ENCODE assay signal across 1 cellular context in the genomic region with DNA sequence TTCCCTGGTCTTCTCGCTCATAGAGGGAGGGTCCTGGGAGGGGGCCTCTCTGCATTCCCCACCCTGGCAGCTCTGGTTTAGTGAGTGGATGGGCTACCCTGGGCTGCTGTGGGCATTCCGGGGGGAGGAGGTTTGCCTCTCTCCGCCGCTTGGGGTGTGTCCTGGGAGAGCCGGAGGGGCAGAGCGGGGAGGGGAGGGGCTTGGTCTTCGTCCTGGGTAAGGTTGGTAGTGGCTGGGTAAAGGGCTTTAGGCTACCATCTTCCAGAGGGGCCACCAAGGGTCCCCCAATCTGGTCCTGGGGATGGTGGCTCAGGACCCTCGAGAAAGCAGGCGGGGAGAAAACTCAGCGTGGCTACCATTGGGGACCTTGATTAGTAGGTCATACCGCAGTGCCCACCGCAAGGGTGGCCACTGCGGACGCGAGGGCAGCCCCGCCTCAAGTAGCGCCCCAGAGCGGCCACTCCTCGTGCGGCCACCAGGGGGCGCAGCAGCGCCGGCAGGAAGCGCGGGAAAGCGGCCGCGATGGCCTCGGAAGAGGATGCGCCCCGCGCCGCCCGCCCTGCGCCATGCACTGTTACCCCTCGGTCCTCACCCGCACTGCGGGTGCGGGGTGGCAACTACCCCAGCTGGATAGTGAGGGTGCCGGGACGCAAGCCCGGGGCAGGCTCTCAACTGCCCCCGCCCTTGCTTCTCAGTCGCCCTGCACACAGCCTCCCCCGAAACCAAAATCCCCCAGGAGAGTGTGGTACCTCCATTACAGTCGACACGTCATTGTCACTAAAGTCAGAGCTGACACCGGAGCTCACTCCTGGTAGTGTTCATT.
TF ChIP-seq lines count a peak whose summit lies in the region.

No MANE protein-coding gene starts in this region.

TF ChIP-seq in HEK293, 187 proteins besides CTCF, POLR2A, EP300 and RAD21 (continued from another document and continues in another):
- TF ChIP-seq, protein P1, sequence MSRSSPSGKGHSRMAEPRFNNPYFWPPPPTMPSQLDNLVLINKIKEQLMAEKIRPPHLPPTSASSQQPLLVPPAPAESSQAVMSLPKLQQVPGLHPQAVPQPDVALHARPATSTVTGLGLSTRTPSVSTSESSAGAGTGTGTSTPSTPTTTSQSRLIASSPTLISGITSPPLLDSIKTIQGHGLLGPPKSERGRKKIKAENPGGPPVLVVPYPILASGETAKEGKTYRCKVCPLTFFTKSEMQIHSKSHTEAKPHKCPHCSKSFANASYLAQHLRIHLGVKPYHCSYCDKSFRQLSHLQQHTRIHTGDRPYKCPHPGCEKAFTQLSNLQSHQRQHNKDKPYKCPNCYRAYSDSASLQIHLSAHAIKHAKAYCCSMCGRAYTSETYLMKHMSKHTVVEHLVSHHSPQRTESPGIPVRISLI (tag by site-specific recombination; IDR thresholded peaks at IDR 0.05), result no peak
- TF ChIP-seq ZNF658 (tag by site-specific recombination; IDR thresholded peaks at IDR 0.05) (0 out of 2 replicates have a peak, but pooled peaks have one; percentile 34), ZNF391 (tag by site-specific recombination; IDR thresholded peaks at IDR 0.05; ENCODE audit: borderline replicate concordance, low read depth) (peak; percentile 59; the same call in 1 of the 2 replicates), MZF1 (tag by site-specific recombination; IDR thresholded peaks at IDR 0.05; ENCODE audit: borderline replicate concordance) (0 out of 2 replicates have a peak, but pooled peaks have one; percentile 64), ZNF596 (tag by site-specific recombination; IDR thresholded peaks at IDR 0.05) (no peak), KLF1 (tag by site-specific recombination; IDR thresholded peaks at IDR 0.05) (no peak; the same call in 1 of the 2 replicates), ZNF184 (tag by site-specific recombination; IDR thresholded peaks at IDR 0.05) (peak; percentile 63; the same call in 1 of the 2 replicates), RBAK (tag by site-specific recombination; IDR thresholded peaks at IDR 0.05) (no peak), ZNF514 (tag by site-specific recombination; IDR thresholded peaks at IDR 0.05) (no peak), GFI1B (tag by site-specific recombination; IDR thresholded peaks at IDR 0.05) (0 out of 2 replicates have a peak, but pooled peaks have one; percentile 39), ZNF366 (tag by site-specific recombination; conservative IDR thresholded peaks at IDR 0.05) (no peak), ZNF501 (tag by site-specific recombination; IDR thresholded peaks at IDR 0.05) (peak; percentile 91), ZFHX2 (tag by site-specific recombination; conservative IDR thresholded peaks at IDR 0.05) (no peak), ZNF112 (tag by site-specific recombination; IDR thresholded peaks at IDR 0.05) (no peak), ZNF211 (tag by site-specific recombination; IDR thresholded peaks at IDR 0.05; ENCODE audit: low read depth) (no peak), ZNF426 (tag by site-specific recombination; IDR thresholded peaks at IDR 0.05) (no peak), ZBTB20 (tag by site-specific recombination; IDR thresholded peaks at IDR 0.05) (peak; percentile 83), ZNF629 (tag by site-specific recombination; IDR thresholded peaks at IDR 0.05) (peak; percentile 77), ZNF138 (tag by site-specific recombination; IDR thresholded peaks at IDR 0.05; ENCODE audit: borderline replicate concordance) (no peak), HOXC10 (CRISPR knock-in tag; IDR thresholded peaks at IDR 0.05) (no peak), ZNF223 (tag by site-specific recombination; IDR thresholded peaks at IDR 0.05) (no peak), SP7 (tag by site-specific recombination; IDR thresholded peaks at IDR 0.05) (peak; percentile 72), GLI2 (tag by site-specific recombination; IDR thresholded peaks at IDR 0.05; ENCODE audit: borderline replicate concordance, low read depth) (no peak), REPIN1 (tag by site-specific recombination; IDR thresholded peaks at IDR 0.05; ENCODE audit: low read depth) (no peak), ZNF660 (tag by site-specific recombination; IDR thresholded peaks at IDR 0.05) (peak; percentile 42; the same call in 1 of the 2 replicates), ZNF302 (tag by site-specific recombination; IDR thresholded peaks at IDR 0.05; ENCODE audit: low read depth) (no peak), ZNF174 (tag by site-specific recombination; IDR thresholded peaks at IDR 0.05) (no peak), ZNF202 (tag by site-specific recombination; IDR thresholded peaks at IDR 0.05; ENCODE audit: borderline replicate concordance) (no peak), ZNF558 (tag by site-specific recombination; IDR thresholded peaks at IDR 0.05) (no peak), ZNF335 (tag by site-specific recombination; conservative IDR thresholded peaks at IDR 0.05) (peak; percentile 79), ZNF777 (tag by site-specific recombination; IDR thresholded peaks at IDR 0.05; ENCODE audit: borderline replicate concordance) (no peak)
- TF ChIP-seq, protein P2, sequence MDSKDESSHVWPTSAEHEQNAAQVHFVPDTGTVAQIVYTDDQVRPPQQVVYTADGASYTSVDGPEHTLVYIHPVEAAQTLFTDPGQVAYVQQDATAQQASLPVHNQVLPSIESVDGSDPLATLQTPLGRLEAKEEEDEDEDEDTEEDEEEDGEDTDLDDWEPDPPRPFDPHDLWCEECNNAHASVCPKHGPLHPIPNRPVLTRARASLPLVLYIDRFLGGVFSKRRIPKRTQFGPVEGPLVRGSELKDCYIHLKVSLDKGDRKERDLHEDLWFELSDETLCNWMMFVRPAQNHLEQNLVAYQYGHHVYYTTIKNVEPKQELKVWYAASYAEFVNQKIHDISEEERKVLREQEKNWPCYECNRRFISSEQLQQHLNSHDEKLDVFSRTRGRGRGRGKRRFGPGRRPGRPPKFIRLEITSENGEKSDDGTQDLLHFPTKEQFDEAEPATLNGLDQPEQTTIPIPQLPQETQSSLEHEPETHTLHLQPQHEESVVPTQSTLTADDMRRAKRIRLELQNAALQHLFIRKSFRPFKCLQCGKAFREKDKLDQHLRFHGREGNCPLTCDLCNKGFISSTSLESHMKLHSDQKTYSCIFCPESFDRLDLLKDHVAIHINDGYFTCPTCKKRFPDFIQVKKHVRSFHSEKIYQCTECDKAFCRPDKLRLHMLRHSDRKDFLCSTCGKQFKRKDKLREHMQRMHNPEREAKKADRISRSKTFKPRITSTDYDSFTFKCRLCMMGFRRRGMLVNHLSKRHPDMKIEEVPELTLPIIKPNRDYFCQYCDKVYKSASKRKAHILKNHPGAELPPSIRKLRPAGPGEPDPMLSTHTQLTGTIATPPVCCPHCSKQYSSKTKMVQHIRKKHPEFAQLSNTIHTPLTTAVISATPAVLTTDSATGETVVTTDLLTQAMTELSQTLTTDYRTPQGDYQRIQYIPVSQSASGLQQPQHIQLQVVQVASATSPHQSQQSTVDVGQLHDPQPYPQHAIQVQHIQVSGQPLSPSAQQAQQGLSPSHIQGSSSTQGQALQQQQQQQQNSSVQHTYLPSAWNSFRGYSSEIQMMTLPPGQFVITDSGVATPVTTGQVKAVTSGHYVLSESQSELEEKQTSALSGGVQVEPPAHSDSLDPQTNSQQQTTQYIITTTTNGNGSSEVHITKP (tag by site-specific recombination; IDR thresholded peaks at IDR 0.05), result no peak
- TF ChIP-seq, protein P3, sequence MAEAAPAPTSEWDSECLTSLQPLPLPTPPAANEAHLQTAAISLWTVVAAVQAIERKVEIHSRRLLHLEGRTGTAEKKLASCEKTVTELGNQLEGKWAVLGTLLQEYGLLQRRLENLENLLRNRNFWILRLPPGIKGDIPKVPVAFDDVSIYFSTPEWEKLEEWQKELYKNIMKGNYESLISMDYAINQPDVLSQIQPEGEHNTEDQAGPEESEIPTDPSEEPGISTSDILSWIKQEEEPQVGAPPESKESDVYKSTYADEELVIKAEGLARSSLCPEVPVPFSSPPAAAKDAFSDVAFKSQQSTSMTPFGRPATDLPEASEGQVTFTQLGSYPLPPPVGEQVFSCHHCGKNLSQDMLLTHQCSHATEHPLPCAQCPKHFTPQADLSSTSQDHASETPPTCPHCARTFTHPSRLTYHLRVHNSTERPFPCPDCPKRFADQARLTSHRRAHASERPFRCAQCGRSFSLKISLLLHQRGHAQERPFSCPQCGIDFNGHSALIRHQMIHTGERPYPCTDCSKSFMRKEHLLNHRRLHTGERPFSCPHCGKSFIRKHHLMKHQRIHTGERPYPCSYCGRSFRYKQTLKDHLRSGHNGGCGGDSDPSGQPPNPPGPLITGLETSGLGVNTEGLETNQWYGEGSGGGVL (tag by site-specific recombination; IDR thresholded peaks at IDR 0.05), result no peak
- TF ChIP-seq, protein P4, sequence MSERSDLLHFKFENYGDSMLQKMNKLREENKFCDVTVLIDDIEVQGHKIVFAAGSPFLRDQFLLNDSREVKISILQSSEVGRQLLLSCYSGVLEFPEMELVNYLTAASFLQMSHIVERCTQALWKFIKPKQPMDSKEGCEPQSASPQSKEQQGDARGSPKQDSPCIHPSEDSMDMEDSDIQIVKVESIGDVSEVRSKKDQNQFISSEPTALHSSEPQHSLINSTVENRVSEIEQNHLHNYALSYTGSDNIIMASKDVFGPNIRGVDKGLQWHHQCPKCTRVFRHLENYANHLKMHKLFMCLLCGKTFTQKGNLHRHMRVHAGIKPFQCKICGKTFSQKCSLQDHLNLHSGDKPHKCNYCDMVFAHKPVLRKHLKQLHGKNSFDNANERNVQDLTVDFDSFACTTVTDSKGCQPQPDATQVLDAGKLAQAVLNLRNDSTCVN (tag by site-specific recombination; optimal IDR thresholded peaks at IDR 0.05), result peak; percentile 74
- TF ChIP-seq, protein P5, sequence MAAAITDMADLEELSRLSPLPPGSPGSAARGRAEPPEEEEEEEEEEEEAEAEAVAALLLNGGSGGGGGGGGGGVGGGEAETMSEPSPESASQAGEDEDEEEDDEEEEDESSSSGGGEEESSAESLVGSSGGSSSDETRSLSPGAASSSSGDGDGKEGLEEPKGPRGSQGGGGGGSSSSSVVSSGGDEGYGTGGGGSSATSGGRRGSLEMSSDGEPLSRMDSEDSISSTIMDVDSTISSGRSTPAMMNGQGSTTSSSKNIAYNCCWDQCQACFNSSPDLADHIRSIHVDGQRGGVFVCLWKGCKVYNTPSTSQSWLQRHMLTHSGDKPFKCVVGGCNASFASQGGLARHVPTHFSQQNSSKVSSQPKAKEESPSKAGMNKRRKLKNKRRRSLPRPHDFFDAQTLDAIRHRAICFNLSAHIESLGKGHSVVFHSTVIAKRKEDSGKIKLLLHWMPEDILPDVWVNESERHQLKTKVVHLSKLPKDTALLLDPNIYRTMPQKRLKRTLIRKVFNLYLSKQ (tag by site-specific recombination; IDR thresholded peaks at IDR 0.05; ENCODE audit: borderline replicate concordance), result no peak
- TF ChIP-seq, protein P6, sequence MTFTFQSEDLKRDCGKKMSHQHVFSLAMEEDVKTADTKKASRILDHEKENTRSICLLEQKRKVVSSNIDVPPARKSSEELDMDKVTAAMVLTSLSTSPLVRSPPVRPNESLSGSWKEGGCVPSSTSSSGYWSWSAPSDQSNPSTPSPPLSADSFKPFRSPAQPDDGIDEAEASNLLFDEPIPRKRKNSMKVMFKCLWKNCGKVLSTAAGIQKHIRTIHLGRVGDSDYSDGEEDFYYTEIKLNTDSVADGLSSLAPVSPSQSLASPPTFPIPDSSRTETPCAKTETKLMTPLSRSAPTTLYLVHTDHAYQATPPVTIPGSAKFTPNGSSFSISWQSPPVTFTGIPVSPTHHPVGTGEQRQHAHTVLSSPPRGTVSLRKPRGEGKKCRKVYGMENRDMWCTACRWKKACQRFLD (tag by site-specific recombination; IDR thresholded peaks at IDR 0.05), result no peak
- TF ChIP-seq, protein P7, sequence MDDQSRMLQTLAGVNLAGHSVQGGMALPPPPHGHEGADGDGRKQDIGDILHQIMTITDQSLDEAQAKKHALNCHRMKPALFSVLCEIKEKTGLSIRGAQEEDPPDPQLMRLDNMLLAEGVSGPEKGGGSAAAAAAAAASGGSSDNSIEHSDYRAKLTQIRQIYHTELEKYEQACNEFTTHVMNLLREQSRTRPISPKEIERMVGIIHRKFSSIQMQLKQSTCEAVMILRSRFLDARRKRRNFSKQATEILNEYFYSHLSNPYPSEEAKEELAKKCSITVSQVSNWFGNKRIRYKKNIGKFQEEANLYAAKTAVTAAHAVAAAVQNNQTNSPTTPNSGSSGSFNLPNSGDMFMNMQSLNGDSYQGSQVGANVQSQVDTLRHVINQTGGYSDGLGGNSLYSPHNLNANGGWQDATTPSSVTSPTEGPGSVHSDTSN (CRISPR knock-in tag; IDR thresholded peaks at IDR 0.05), result 0 out of 2 replicates have a peak, but pooled peaks have one; percentile 52
- TF ChIP-seq, protein P8, sequence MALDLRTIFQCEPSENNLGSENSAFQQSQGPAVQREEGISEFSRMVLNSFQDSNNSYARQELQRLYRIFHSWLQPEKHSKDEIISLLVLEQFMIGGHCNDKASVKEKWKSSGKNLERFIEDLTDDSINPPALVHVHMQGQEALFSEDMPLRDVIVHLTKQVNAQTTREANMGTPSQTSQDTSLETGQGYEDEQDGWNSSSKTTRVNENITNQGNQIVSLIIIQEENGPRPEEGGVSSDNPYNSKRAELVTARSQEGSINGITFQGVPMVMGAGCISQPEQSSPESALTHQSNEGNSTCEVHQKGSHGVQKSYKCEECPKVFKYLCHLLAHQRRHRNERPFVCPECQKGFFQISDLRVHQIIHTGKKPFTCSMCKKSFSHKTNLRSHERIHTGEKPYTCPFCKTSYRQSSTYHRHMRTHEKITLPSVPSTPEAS (tag by site-specific recombination; IDR thresholded peaks at IDR 0.05), result no peak
- TF ChIP-seq, protein P9, sequence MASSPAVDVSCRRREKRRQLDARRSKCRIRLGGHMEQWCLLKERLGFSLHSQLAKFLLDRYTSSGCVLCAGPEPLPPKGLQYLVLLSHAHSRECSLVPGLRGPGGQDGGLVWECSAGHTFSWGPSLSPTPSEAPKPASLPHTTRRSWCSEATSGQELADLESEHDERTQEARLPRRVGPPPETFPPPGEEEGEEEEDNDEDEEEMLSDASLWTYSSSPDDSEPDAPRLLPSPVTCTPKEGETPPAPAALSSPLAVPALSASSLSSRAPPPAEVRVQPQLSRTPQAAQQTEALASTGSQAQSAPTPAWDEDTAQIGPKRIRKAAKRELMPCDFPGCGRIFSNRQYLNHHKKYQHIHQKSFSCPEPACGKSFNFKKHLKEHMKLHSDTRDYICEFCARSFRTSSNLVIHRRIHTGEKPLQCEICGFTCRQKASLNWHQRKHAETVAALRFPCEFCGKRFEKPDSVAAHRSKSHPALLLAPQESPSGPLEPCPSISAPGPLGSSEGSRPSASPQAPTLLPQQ (tag by site-specific recombination; IDR thresholded peaks at IDR 0.05), result peak; percentile 71; the same call in 1 of the 2 replicates
- TF ChIP-seq, protein P10, sequence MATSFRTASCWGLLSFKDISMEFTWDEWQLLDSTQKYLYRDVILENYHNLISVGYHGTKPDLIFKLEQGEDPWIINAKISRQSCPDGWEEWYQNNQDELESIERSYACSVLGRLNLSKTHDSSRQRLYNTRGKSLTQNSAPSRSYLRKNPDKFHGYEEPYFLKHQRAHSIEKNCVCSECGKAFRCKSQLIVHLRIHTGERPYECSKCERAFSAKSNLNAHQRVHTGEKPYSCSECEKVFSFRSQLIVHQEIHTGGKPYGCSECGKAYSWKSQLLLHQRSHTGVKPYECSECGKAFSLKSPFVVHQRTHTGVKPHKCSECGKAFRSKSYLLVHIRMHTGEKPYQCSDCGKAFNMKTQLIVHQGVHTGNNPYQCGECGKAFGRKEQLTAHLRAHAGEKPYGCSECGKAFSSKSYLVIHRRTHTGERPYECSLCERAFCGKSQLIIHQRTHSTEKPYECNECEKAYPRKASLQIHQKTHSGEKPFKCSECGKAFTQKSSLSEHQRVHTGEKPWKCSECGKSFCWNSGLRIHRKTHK (tag by site-specific recombination; IDR thresholded peaks at IDR 0.05), result no peak
